In the genomic region with DNA sequence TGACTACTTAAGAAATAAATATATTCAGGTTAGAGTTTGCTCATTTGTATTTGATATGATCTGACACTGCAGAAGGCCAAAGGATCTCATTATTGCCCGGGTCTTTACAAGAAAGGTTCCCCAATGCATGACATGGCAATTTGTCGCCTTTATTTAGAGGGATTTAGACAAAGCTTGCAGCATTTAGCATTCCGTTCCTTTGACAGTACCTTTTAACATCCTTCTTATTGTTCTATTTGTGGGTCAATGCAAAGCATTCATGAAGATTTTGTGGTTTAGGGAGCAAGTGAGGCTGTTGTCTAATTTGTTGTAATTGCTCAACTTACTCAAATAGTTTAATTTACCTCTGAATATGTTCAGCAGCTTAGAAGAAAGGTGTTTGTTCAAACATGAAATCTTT, we compare ENCODE assay signal across 19 cellular contexts.
"Had no signal": no experiment of that assay in that cellular context is flagged by ENCODE, and none has a peak within 500 bp of the region (broad histone marks: within the 10 kb centered on the region; RNA-seq: fewer than 3 reads in every experiment).

No MANE protein-coding gene starts in this region.

- H3K27ac Mint-ChIP-seq: activated CD4-positive, alpha-beta memory T cell treated with anti-CD3 and anti-CD28 coated beads for 36 hours; activated naive CD4-positive, alpha-beta T cell treated with anti-CD3 and anti-CD28 coated beads, Interleukin-2, amount 50 U/mL, for 72 hours; natural killer cell treated with Interleukin-12 subunit alpha and Interleukin-12 subunit beta and Interleukin-15 and Interleukin-18, amount 100 ng/mL, for 72 hours; stimulated activated naive CD8-positive, alpha-beta T cell treated with anti-CD3 and anti-CD28 coated beads, Interleukin-15, amount 100 ng/mL, for 72 hours; T-helper 2 cell treated with Interferon-gamma antibody and Interleukin-4, amounts not matched to agents 5 μg/mL and 100 μg/mL, for 36 hours had no signal

- H3K36me3 ChIP-seq: cardiac muscle cell, colonic mucosa had no signal

- H3K9me3 ChIP-seq: colonic mucosa, psoas muscle, testis had no signal

- H3K4me3 Mint-ChIP-seq: activated CD4-positive, alpha-beta memory T cell treated with anti-CD3 and anti-CD28 coated beads for 36 hours; activated T-cell treated with anti-CD3 and anti-CD28 coated beads, Interleukin-2, amount 50 U/mL, for 4 hours; natural killer cell treated with Interleukin-12 subunit alpha and Interleukin-12 subunit beta and Interleukin-15 and Interleukin-18, amount 100 ng/mL, for 72 hours; stimulated activated naive CD8-positive, alpha-beta T cell treated with anti-CD3 and anti-CD28 coated beads, Interleukin-15, amount 100 ng/mL, for 72 hours; T-helper 2 cell treated with Interferon-gamma antibody and Interleukin-4, amounts not matched to agents 5 μg/mL and 100 μg/mL, for 36 hours had no signal

- ATAC-seq: activated naive CD4-positive, alpha-beta T cell treated with anti-CD3 and anti-CD28 coated beads, Interleukin-2, amount 50 U/mL, for 72 hours; activated T-cell treated with anti-CD3 and anti-CD28 coated beads, Interleukin-2, amount 50 U/mL, for 4 hours; left cardiac atrium; natural killer cell treated with Interleukin-12 subunit alpha and Interleukin-12 subunit beta and Interleukin-15 and Interleukin-18, amount 100 ng/mL, for 72 hours; psoas muscle; stimulated activated naive CD8-positive, alpha-beta T cell treated with anti-CD3 and anti-CD28 coated beads, Interleukin-15, amount 100 ng/mL, for 72 hours had no signal

- DNase-seq: activated CD4-positive, alpha-beta memory T cell treated with anti-CD3 and anti-CD28 coated beads for 36 hours; activated CD4-positive, alpha-beta T cell treated with anti-CD3 and anti-CD28 coated beads for 1 hour; activated effector memory CD4-positive, alpha-beta T cell treated with anti-CD3 and anti-CD28 coated beads, Interleukin-2, amount 50 U/mL, for 16 hours; activated T-cell treated with anti-CD3 and anti-CD28 coated beads, Interleukin-2, amount 50 U/mL, for 4 hours; colonic mucosa; effector memory CD4-positive, alpha-beta T cell; erythroblast; hypothalamus; left cardiac atrium; psoas muscle; stimulated activated CD4-positive, alpha-beta T cell treated with anti-CD3 and anti-CD28 coated beads, Interleukin-4, amount 100 ng/mL, for 4 hours; stimulated activated naive CD8-positive, alpha-beta T cell treated with anti-CD3 and anti-CD28 coated beads, Interleukin-15, amount 100 ng/mL, for 72 hours; SW 1271; testis had no signal

- H3K4me1 Mint-ChIP-seq: stimulated activated naive CD8-positive, alpha-beta T cell treated with anti-CD3 and anti-CD28 coated beads, Interleukin-15, amount 100 ng/mL, for 72 hours had no signal

- H3K4me1 ChIP-seq: colonic mucosa, psoas muscle, testis had no signal

- H3K27me3 Mint-ChIP-seq: activated CD4-positive, alpha-beta memory T cell treated with anti-CD3 and anti-CD28 coated beads for 36 hours; natural killer cell treated with Interleukin-12 subunit alpha and Interleukin-12 subunit beta and Interleukin-15 and Interleukin-18, amount 100 ng/mL, for 72 hours; stimulated activated naive CD8-positive, alpha-beta T cell treated with anti-CD3 and anti-CD28 coated beads, Interleukin-15, amount 100 ng/mL, for 72 hours had no signal

- H3K36me3 Mint-ChIP-seq: activated CD4-positive, alpha-beta memory T cell treated with anti-CD3 and anti-CD28 coated beads for 36 hours; natural killer cell treated with Interleukin-12 subunit alpha and Interleukin-12 subunit beta and Interleukin-15 and Interleukin-18, amount 100 ng/mL, for 72 hours had no signal

- H3K27me3 ChIP-seq: cardiac muscle cell, colonic mucosa, testis had no signal

- H3K27ac ChIP-seq: cardiac muscle cell, colonic mucosa, psoas muscle, testis had no signal

- H3K4me3 ChIP-seq: cardiac muscle cell, colonic mucosa, lung, psoas muscle, testis had no signal
